15 cellular contexts compared by ENCODE assay signal in the genomic region with DNA sequence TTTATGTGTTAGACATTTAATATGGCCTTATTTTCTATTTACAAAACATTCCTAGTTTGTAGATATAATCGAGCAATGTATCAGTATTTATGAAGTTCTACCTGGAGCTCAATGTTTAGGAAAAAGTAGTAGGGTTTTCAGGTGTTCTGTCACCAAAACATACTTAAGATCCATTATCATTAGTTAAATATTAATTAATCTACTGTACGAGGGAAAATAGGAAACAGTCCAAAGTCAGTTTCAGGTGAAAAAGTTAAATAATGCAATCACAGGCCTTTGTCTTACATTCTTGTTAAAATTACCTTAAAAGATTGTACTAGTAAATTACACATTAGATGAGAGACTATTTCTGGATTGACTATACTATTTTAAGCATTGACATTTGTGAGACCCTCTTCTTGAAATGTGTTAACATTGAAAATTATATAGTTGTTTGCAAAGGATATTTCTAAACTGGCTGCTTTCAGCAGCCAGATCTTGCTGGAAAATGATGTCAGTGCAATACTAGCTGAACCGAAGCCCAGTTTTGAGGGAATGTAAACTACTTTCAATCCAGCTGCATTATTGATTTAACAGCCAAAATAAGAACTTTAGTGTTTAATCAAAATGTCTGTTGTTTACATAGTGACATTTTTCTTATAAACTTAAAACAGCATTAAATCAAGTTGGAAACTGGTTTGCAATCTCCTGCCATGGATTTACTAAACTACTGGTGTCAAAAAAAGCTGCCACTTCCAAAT. TPM values are rescaled to one million over a fixed set of nuclear protein-coding genes. Genes with fewer than 3 reads are reported as not detected.
A peak's percentile ranks its signal among the peaks of the same experiment; 100 is the strongest.
DNase-seq lines count a peak whose midpoint lies in the region; ATAC-seq, FAIRE-seq and TF ChIP-seq lines count a peak whose summit lies in the region.
"Had no signal": no experiment of that assay in that cellular context is flagged by ENCODE, and none has a peak within 500 bp of the region (broad histone marks: within the 10 kb centered on the region; RNA-seq: fewer than 3 reads in every experiment).

No MANE protein-coding gene starts in this region.

- in situ Hi-C loops in HepG2 (cut with HindIII; ENCODE audit: extremely low pct_ligation_motif_present, low pct_unique_long_range_greater_than_20kb), result loop anchor here (25.0 kb wide), 1 partner anchor 341 kb away; no protein-coding TSS in a partner anchor
- in situ Hi-C loops in KBM-7 (cut with MboI; ENCODE audit: low pct_unique_long_range_greater_than_20kb, low sequenced_read_pairs), result loop anchor here (25.0 kb wide), 2 partner anchors 266 to 366 kb away; no protein-coding TSS in a partner anchor

- H3K27ac Mint-ChIP-seq in nephron, result peak overlapping the region; percentile 61 to 83 (median 63)
- no peak overlapping the region for H3K27ac Mint-ChIP-seq in natural killer cell treated with Interleukin-12 subunit alpha and Interleukin-12 subunit beta and Interleukin-15 and Interleukin-18, amount 100 ng/mL, for 72 hours

- no peaks in the 10 kb centered on the region for H3K79me2 ChIP-seq in HepG2 (ENCODE audit: insufficient read depth, low read length)
- H3K79me2 ChIP-seq in fibroblast of lung (ENCODE audit: control insufficient read depth, insufficient read depth, low read length), result no peaks in the 10 kb centered on the region

- peaks cover 24% of the 10 kb centered on the region for H3K4me1 Mint-ChIP-seq in nephron
- no peaks in the 10 kb centered on the region for H3K4me1 Mint-ChIP-seq in natural killer cell treated with Interleukin-12 subunit alpha and Interleukin-12 subunit beta and Interleukin-15 and Interleukin-18, amount 100 ng/mL, for 72 hours (ENCODE audit: low read depth in 2 of 2)
- H3K4me1 Mint-ChIP-seq: central memory CD8-positive, alpha-beta T cell had no signal

- CTCF ChIA-PET in HepG2 (lab: Yijun Ruan, JAX; ENCODE audit: low intra/inter-chr PET ratio, low total read pairs), result no interaction called here

- no peak for TF ChIP-seq CTCF in liver (IDR thresholded peaks at IDR 0.05; ENCODE audit: low read depth, low read length, missing input control)
- no peak for TF ChIP-seq CTCF in HepG2 (CRISPR knock-in tag; IDR thresholded peaks at IDR 0.05)
- no peak for TF ChIP-seq CTCF in fibroblast of lung (conservative IDR thresholded peaks at IDR 0.05 in 1 of 2, IDR thresholded peaks at IDR 0.05 in 1 of 2; ENCODE audit: low read depth in 1 of 2, low read length in 2 of 2)
- no peak for TF ChIP-seq CTCF in nephron (IDR thresholded peaks at IDR 0.05; ENCODE audit: unreplicated experiment in 3 of 3)

- no peaks in the 10 kb centered on the region for H3K27me3 ChIP-seq in liver (ENCODE audit: control insufficient read depth in 4 of 4, insufficient read depth in 4 of 4, low read length in 3 of 4)
- H3K27me3 ChIP-seq in HepG2 (ENCODE audit: control insufficient read depth in 1 of 2, insufficient read depth in 2 of 2, low read length in 2 of 2), result no peaks in the 10 kb centered on the region
- H3K27me3 ChIP-seq in fibroblast of lung (ENCODE audit: control insufficient read depth, insufficient read depth, low read length), result no peaks in the 10 kb centered on the region
- H3K27me3 ChIP-seq: testis had no signal

- no peak overlapping the region for H3K4me2 ChIP-seq in HepG2 (ENCODE audit: low read depth, low read length)
- H3K4me2 ChIP-seq in fibroblast of lung (ENCODE audit: extremely low read depth, insufficient read depth, low read length), result peak overlapping the region; percentile 46

- H2AFZ ChIP-seq in HepG2 (ENCODE audit: low read length) (no peak overlapping the region), fibroblast of lung (ENCODE audit: low read length) (no peak overlapping the region)

- no peak overlapping the region for H3K4me3 Mint-ChIP-seq in nephron
- no peak overlapping the region for H3K4me3 Mint-ChIP-seq in natural killer cell treated with Interleukin-12 subunit alpha and Interleukin-12 subunit beta and Interleukin-15 and Interleukin-18, amount 100 ng/mL, for 72 hours
- H3K4me3 Mint-ChIP-seq: central memory CD8-positive, alpha-beta T cell had no signal

- H3K9me3 Mint-ChIP-seq in nephron, result no peaks in the 10 kb centered on the region
- no peaks in the 10 kb centered on the region for H3K9me3 Mint-ChIP-seq in natural killer cell treated with Interleukin-12 subunit alpha and Interleukin-12 subunit beta and Interleukin-15 and Interleukin-18, amount 100 ng/mL, for 72 hours

- POLR2A ChIA-PET in HepG2 (lab: Yijun Ruan, JAX), result no interaction called here

- peaks cover 40% of the 10 kb centered on the region for H3K36me3 Mint-ChIP-seq in nephron (ENCODE audit: low read depth)
- H3K36me3 Mint-ChIP-seq in natural killer cell treated with Interleukin-12 subunit alpha and Interleukin-12 subunit beta and Interleukin-15 and Interleukin-18, amount 100 ng/mL, for 72 hours, result no peaks in the 10 kb centered on the region

- TF ChIP-seq RAD21 in liver (IDR thresholded peaks at IDR 0.05) (peak in 1 of 2 donors; percentile 38), HepG2 (CRISPR knock-in tag; IDR thresholded peaks at IDR 0.05) (no peak)

- TF ChIP-seq EP300 in HepG2 (IDR thresholded peaks at IDR 0.05; ENCODE audit: low read depth in 2 of 2, low read length in 2 of 2) (no peak), HepG2 (CRISPR knock-in tag; IDR thresholded peaks at IDR 0.05; ENCODE audit: borderline replicate concordance) (no peak)

- H3K36me3 ChIP-seq in liver (ENCODE audit: control insufficient read depth in 4 of 4, insufficient read depth in 3 of 4, low read depth in 1 of 4, low read length in 3 of 4), result no peaks in the 10 kb centered on the region
- H3K36me3 ChIP-seq in HepG2 (replicated peaks in 1 of 2; ENCODE audit: control insufficient read depth in 1 of 2, insufficient read depth in 2 of 2, low read length in 2 of 2), result no peaks in the 10 kb centered on the region
- no peaks in the 10 kb centered on the region for H3K36me3 ChIP-seq in fibroblast of lung (ENCODE audit: control insufficient read depth, insufficient read depth, low read length)

- peak overlapping the region; percentile 52 to 62 for H3K27ac ChIP-seq in liver (ENCODE audit: low read depth in 1 of 2, low read length in 2 of 2)
- H3K27ac ChIP-seq in HepG2 (ENCODE audit: extremely low read length, insufficient read depth, low read length), result no peak overlapping the region
- H3K27ac ChIP-seq in fibroblast of lung (ENCODE audit: insufficient read depth, low read length), result no peak overlapping the region
- H3K27ac ChIP-seq: testis had no signal

- peak overlapping the region in 1 of 2 donors; percentile 11 for H3K9ac ChIP-seq in liver (ENCODE audit: low read depth in 1 of 2, low read length in 2 of 2)
- no peak overlapping the region for H3K9ac ChIP-seq in HepG2 (ENCODE audit: insufficient read depth, low read depth, low read length)
- H3K9ac ChIP-seq in fibroblast of lung (ENCODE audit: insufficient read depth, low read length), result no peak overlapping the region

- DNase-seq in HepG2 (ENCODE audit: low spot score), result no peak
- DNase-seq in fibroblast of lung (ENCODE audit: low read depth in 2 of 2), result peak; percentile 60 to 96
- no peak for DNase-seq in natural killer cell treated with Interleukin-12 subunit alpha and Interleukin-12 subunit beta and Interleukin-15 and Interleukin-18, amount 100 ng/mL, for 72 hours (ENCODE audit: low spot score)
- DNase-seq in KBM-7, result no peak
- no peak for DNase-seq in RCC 7860 (ENCODE audit: low spot score)
- DNase-seq in T-helper 9 cell, result no peak
- DNase-seq: activated CD8-positive, alpha-beta memory T cell treated with anti-CD3 and anti-CD28 coated beads for 24 hours; activated gamma-delta T cell treated with Interleukin-2 at 50 U/mL for 16 hours; NCI-H1694 treated with DMSO at 0.1 percent for 48 hours; NCI-H524 treated with DMSO at 0.1 percent for 48 hours; testis had no signal

- no peak for ATAC-seq in HepG2
- ATAC-seq in natural killer cell treated with Interleukin-12 subunit alpha and Interleukin-12 subunit beta and Interleukin-15 and Interleukin-18, amount 100 ng/mL, for 72 hours, result no peak
- ATAC-seq: esophagus mucosa had no signal

- WGBS in liver, result 26% methylated on average over 3 of the region's 3 CpGs
- 0% methylated on average over 3 of the region's 3 CpGs for WGBS in HepG2 (ENCODE audit: low lambda C conversion rate)

- intact Hi-C loops in HepG2 (cut with micrococcal nuclease; ENCODE audit: unreplicated experiment), result no loop called here

- no peaks in the 10 kb centered on the region for H4K20me1 ChIP-seq in HepG2 (ENCODE audit: insufficient read depth, low read length)
- no peaks in the 10 kb centered on the region for H4K20me1 ChIP-seq in fibroblast of lung (ENCODE audit: control insufficient read depth, extremely low read depth, insufficient read depth, low read length)

- TF ChIP-seq POLR2A in HepG2 (IDR thresholded peaks at IDR 0.05; ENCODE audit: insufficient read depth in 1 of 2, low read depth in 2 of 2, low read length in 2 of 2), result no peak

- H3K27me3 Mint-ChIP-seq in nephron (ENCODE audit: low read depth), result no peaks in the 10 kb centered on the region
- H3K27me3 Mint-ChIP-seq in natural killer cell treated with Interleukin-12 subunit alpha and Interleukin-12 subunit beta and Interleukin-15 and Interleukin-18, amount 100 ng/mL, for 72 hours, result no peaks in the 10 kb centered on the region
- H3K27me3 Mint-ChIP-seq: central memory CD8-positive, alpha-beta T cell had no signal

- H3K9me3 ChIP-seq in liver (ENCODE audit: control insufficient read depth in 4 of 4, low read length in 3 of 4) (no peaks in the 10 kb centered on the region), HepG2 (ENCODE audit: low read length) (no peaks in the 10 kb centered on the region), fibroblast of lung (ENCODE audit: control insufficient read depth, insufficient read depth, low read depth, low read length) (no peaks in the 10 kb centered on the region)
- H3K9me3 ChIP-seq: testis had no signal

- H3K4me3 ChIP-seq in liver (ENCODE audit: low read depth in 1 of 3, low read length in 3 of 3) (no peak overlapping the region), HepG2 (replicated peaks in 1 of 3; ENCODE audit: insufficient read depth in 1 of 3, low read depth in 2 of 3, low read length in 3 of 3) (no peak overlapping the region), fibroblast of lung (replicated peaks in 1 of 4; ENCODE audit: control extremely low read depth in 1 of 4, insufficient read depth in 1 of 4, low read depth in 3 of 4, low read length in 4 of 4) (no peak overlapping the region)
- H3K4me3 ChIP-seq: testis had no signal

- peaks cover 0 to 17% (median 10%) of the 10 kb centered on the region in 4 donors for H3K4me1 ChIP-seq in liver (ENCODE audit: control insufficient read depth in 4 of 4, insufficient read depth in 4 of 4, low read length in 3 of 4)
- H3K4me1 ChIP-seq in HepG2 (ENCODE audit: insufficient read depth, low read length), result no peaks in the 10 kb centered on the region
- peaks cover 5% of the 10 kb centered on the region for H3K4me1 ChIP-seq in fibroblast of lung (ENCODE audit: control insufficient read depth, extremely low read depth, insufficient read depth, low read length)
- H3K4me1 ChIP-seq: testis had no signal

- FAIRE-seq in HepG2 (lab: Jason Lieb, UNC), result no peak
- FAIRE-seq in RCC 7860 (lab: Jason Lieb, UNC), result no peak

- BruUV-seq in HepG2 (replicated peaks; lab: Mats Ljungman, UMichigan), result no TSS peak

RNA-seq across cellular contexts. Expression of gene GUCY1B1, which starts 19.3 kb away (rescaled TPM):
- total RNA-seq in liver (1 to 10 TPM; 4.9 to 6.7 TPM), HepG2 (2016; rRNA removed; fragmentation: Illumina TruSeq; extraction: Trizol) (not detected in 2 replicates), fibroblast of lung (37.8 and 39.3 TPM in 2 replicates)
- polyA plus RNA-seq in liver (1 to 10 TPM; 2.6 to 2.7 TPM), HepG2 (2011; rRNA removed) (not detected in 2 replicates), fibroblast of lung (11.2 and 38.1 TPM in 2 replicates)
- not detected in 2 replicates for total RNA-seq in HepG2 (2016; cell fraction: cytosol; rRNA removed; fragmentation: Illumina TruSeq; extraction: Trizol; ENCODE audit: low read depth)
- total RNA-seq in HepG2 (2016; cell fraction: insoluble cytoplasmic fraction; rRNA removed; fragmentation: Illumina TruSeq; extraction: Trizol), result not detected in 2 replicates
- total RNA-seq in HepG2 (2016; cell fraction: membrane; rRNA removed; fragmentation: Illumina TruSeq; extraction: Trizol), result not detected in 2 replicates
- not detected in 2 replicates for total RNA-seq in HepG2 (2016; cell fraction: nucleus; rRNA removed; fragmentation: Illumina TruSeq; extraction: Trizol)
- polyA plus RNA-seq in HepG2 (2011; cell fraction: cytosol; rRNA removed), result not detected in 2 replicates
- not detected in 2 replicates for polyA plus RNA-seq in HepG2 (2011; cell fraction: nucleus; rRNA removed)
- not detected in 2 replicates for polyA plus RNA-seq in HepG2 (2012)
- polyA plus RNA-seq in HepG2 (2016; cell fraction: cytosol; fragmentation: Illumina TruSeq; extraction: Trizol; ENCODE audit: low read depth), result not detected in 2 replicates
- not detected in 2 replicates for polyA plus RNA-seq in HepG2 (2016; cell fraction: insoluble cytoplasmic fraction; fragmentation: Illumina TruSeq; extraction: Trizol; ENCODE audit: low read depth)
- not detected in 2 replicates for polyA plus RNA-seq in HepG2 (2016; cell fraction: membrane; fragmentation: Illumina TruSeq; extraction: Trizol; ENCODE audit: low read depth)
- polyA plus RNA-seq in HepG2 (2016; cell fraction: nucleus; fragmentation: Illumina TruSeq; extraction: Trizol; ENCODE audit: insufficient read depth, low read depth), result not detected in 2 replicates
- not detected in 2 replicates for polyA minus RNA-seq in HepG2 (2011; rRNA and poly(A)+ RNA removed; ENCODE audit: low replicate concordance)
- not detected in 2 replicates for polyA minus RNA-seq in HepG2 (2011; cell fraction: cytosol; rRNA and poly(A)+ RNA removed)
- not detected in 2 replicates for polyA minus RNA-seq in HepG2 (2011; cell fraction: nucleus; rRNA and poly(A)+ RNA removed)
- 6.8 and 20.7 TPM in 2 replicates for polyA plus RNA-seq in fibroblast of lung (2012)
- 2.3 and 9.9 TPM in 2 replicates for polyA minus RNA-seq in fibroblast of lung (ENCODE audit: low replicate concordance)
- 1 to 10 TPM in 1 of 2 donors, under 1 TPM in 1; 0.33 to 2.3 TPM for total RNA-seq in natural killer cell treated with Interleukin-12 subunit alpha and Interleukin-12 subunit beta and Interleukin-15 and Interleukin-18, amount 100 ng/mL, for 72 hours

Comparison
In these comparisons a context has a peak if more than half of its experiments do, and no peak if none do; other contexts are left out.
1. H3K27ac ChIP-seq: peak in liver (2 of 2); none in HepG2 (single experiment) and fibroblast of lung (single experiment).
2. DNase-seq: peak in fibroblast of lung (2 of 2); none in HepG2 (single experiment), natural killer cell treated with Interleukin-12 subunit alpha and Interleukin-12 subunit beta and Interleukin-15 and Interleukin-18, amount 100 ng/mL, for 72 hours (single experiment), KBM-7 (single experiment), RCC 7860 (single experiment) and T-helper 9 cell (single experiment).
3. H3K27ac Mint-ChIP-seq: peak in nephron (3 of 3); none in natural killer cell treated with Interleukin-12 subunit alpha and Interleukin-12 subunit beta and Interleukin-15 and Interleukin-18, amount 100 ng/mL, for 72 hours (0 of 2).